ENCODE assay signal across 29 cellular contexts in genomic region chr11:33907419-33907818, GRCh38. TPM values are rescaled to one million over a fixed set of nuclear protein-coding genes. Genes with fewer than 3 reads are reported as not detected.
A peak's percentile ranks its signal among the peaks of the same experiment; 100 is the strongest.
DNase-seq lines count a peak whose midpoint lies in the region; ATAC-seq and TF ChIP-seq lines count a peak whose summit lies in the region.
"Had no signal": no experiment of that assay in that cellular context is flagged by ENCODE, and none has a peak within 500 bp of the region (broad histone marks: within the 10 kb centered on the region; RNA-seq: fewer than 3 reads in every experiment).

No MANE protein-coding gene starts in this region.

- no TSS peak for BruUV-seq in A673 (replicated peaks; lab: Mats Ljungman, UMichigan)

- H3K4me3 Mint-ChIP-seq in stimulated activated naive CD8-positive, alpha-beta T cell treated with anti-CD3 and anti-CD28 coated beads, Interleukin-15, amount 100 ng/mL, for 72 hours, result no peak overlapping the region
- H3K4me3 Mint-ChIP-seq: activated naive CD8-positive, alpha-beta T cell treated with anti-CD3 and anti-CD28 coated beads, Interleukin-2, amount 50 U/mL, for 24 hours; activated T-helper 17 cell treated with anti-CD3 and anti-CD28 coated beads, Interleukin-2, amount 50 U/mL, for 72 hours had no signal

- H3K36me3 ChIP-seq in A673 (ENCODE audit: insufficient read depth, low read length, poor library complexity, severe bottlenecking), result no peaks in the 10 kb centered on the region
- H3K36me3 ChIP-seq in WERI-Rb-1, result no peaks in the 10 kb centered on the region
- H3K36me3 ChIP-seq: heart right ventricle, pancreas, right atrium auricular region, transverse colon had no signal

- CTCF ChIA-PET in A673 (lab: Charles Lee), result no interaction called here

- no peak for ATAC-seq in HG03442 (IDR thresholded peaks at IDR 0.05; ENCODE audit: unreplicated experiment)
- no peak for ATAC-seq in stimulated activated naive CD8-positive, alpha-beta T cell treated with anti-CD3 and anti-CD28 coated beads, Interleukin-15, amount 100 ng/mL, for 72 hours
- no peak for ATAC-seq in GM21390 (IDR thresholded peaks at IDR 0.05; ENCODE audit: unreplicated experiment)
- ATAC-seq: activated naive CD8-positive, alpha-beta T cell treated with anti-CD3 and anti-CD28 coated beads, Interleukin-2, amount 50 U/mL, for 24 hours; activated T-helper 17 cell treated with anti-CD3 and anti-CD28 coated beads, Interleukin-2, amount 50 U/mL, for 72 hours; body of pancreas; heart right ventricle; left colon; pancreas had no signal

- peaks cover 68% of the 10 kb centered on the region for H3K27me3 Mint-ChIP-seq in stimulated activated naive CD8-positive, alpha-beta T cell treated with anti-CD3 and anti-CD28 coated beads, Interleukin-15, amount 100 ng/mL, for 72 hours

- intact Hi-C loops in A673 (cut with micrococcal nuclease; ENCODE audit: unreplicated experiment), result no loop called here

- H3K27ac Mint-ChIP-seq in stimulated activated naive CD8-positive, alpha-beta T cell treated with anti-CD3 and anti-CD28 coated beads, Interleukin-15, amount 100 ng/mL, for 72 hours, result no peak overlapping the region
- H3K27ac Mint-ChIP-seq: activated naive CD8-positive, alpha-beta T cell treated with anti-CD3 and anti-CD28 coated beads, Interleukin-2, amount 50 U/mL, for 24 hours; activated T-helper 17 cell treated with anti-CD3 and anti-CD28 coated beads, Interleukin-2, amount 50 U/mL, for 72 hours had no signal

- POLR2A ChIA-PET in A673 (lab: Charles Lee; ENCODE audit: low non-redundant PET), result no interaction called here

- no peak overlapping the region for H3K4me3 ChIP-seq in A673 (ENCODE audit: low read depth, low read length, poor library complexity, severe bottlenecking)
- no peak overlapping the region for H3K4me3 ChIP-seq in NB4 (ENCODE audit: low read depth, low read length)
- no peak overlapping the region; the same call in 1 of the 2 replicates for H3K4me3 ChIP-seq in WERI-Rb-1 (ENCODE audit: low read depth, low read length)
- H3K4me3 ChIP-seq: body of pancreas, heart right ventricle, pancreas, right atrium auricular region, transverse colon had no signal

- H3K4me1 Mint-ChIP-seq in stimulated activated naive CD8-positive, alpha-beta T cell treated with anti-CD3 and anti-CD28 coated beads, Interleukin-15, amount 100 ng/mL, for 72 hours, result peaks cover 8% of the 10 kb centered on the region
- H3K4me1 Mint-ChIP-seq: activated T-helper 17 cell treated with anti-CD3 and anti-CD28 coated beads, Interleukin-2, amount 50 U/mL, for 72 hours had no signal

- peak; percentile 65 for DNase-seq in A673 (ENCODE audit: low spot score)
- peak; percentile 23 for DNase-seq in ELF-1 (ENCODE audit: low read depth, low spot score)
- peak; percentile 65 for DNase-seq in NB4 (ENCODE audit: low read depth)
- DNase-seq in WERI-Rb-1, result peak; percentile 63
- DNase-seq in DMS53 (lab: John Stamatoyannopoulos, UW), result no peak
- no peak for DNase-seq in stimulated activated naive CD8-positive, alpha-beta T cell treated with anti-CD3 and anti-CD28 coated beads, Interleukin-15, amount 100 ng/mL, for 72 hours
- DNase-seq: activated CD4-positive, alpha-beta T cell treated with anti-CD3 and anti-CD28 coated beads, Interleukin-2, amount 50 U/mL, for 1 hour; activated naive CD8-positive, alpha-beta T cell treated with anti-CD3 and anti-CD28 coated beads, Interleukin-2, amount 50 U/mL, for 24 hours; body of pancreas; effector CD4-positive, alpha-beta T cell; erythroblast; foreskin fibroblast; heart right ventricle; left colon; mesenchymal stem cell; naive B cell; NCI-H1436; NCI-H526; OCI-M1; pancreas; SHP77 treated with DMSO at 0.1 percent for 48 hours; transverse colon had no signal

- TF ChIP-seq POLR2A in NB4 (IDR thresholded peaks at IDR 0.05; ENCODE audit: extremely low read depth, insufficient read length), result no peak

- H3K9me3 Mint-ChIP-seq in stimulated activated naive CD8-positive, alpha-beta T cell treated with anti-CD3 and anti-CD28 coated beads, Interleukin-15, amount 100 ng/mL, for 72 hours, result no peaks in the 10 kb centered on the region
- H3K9me3 Mint-ChIP-seq: activated naive CD8-positive, alpha-beta T cell treated with anti-CD3 and anti-CD28 coated beads, Interleukin-2, amount 50 U/mL, for 24 hours; activated T-helper 17 cell treated with anti-CD3 and anti-CD28 coated beads, Interleukin-2, amount 50 U/mL, for 72 hours; naive B cell had no signal

- TF ChIP-seq CTCF in A673 (conservative IDR thresholded peaks at IDR 0.05; ENCODE audit: low read depth, low read length) (no peak), NB4 (IDR thresholded peaks at IDR 0.05; ENCODE audit: low read depth, low read length) (no peak), WERI-Rb-1 (IDR thresholded peaks at IDR 0.05; ENCODE audit: low read depth, low read length) (no peak)

- H3K9me3 ChIP-seq in A673 (ENCODE audit: low read depth, low read length, poor library complexity, severe bottlenecking) (no peaks in the 10 kb centered on the region), WERI-Rb-1 (ENCODE audit: severe bottlenecking) (peaks cover 2% of the 10 kb centered on the region)
- H3K9me3 ChIP-seq: body of pancreas, pancreas, right atrium auricular region, transverse colon had no signal

- H3K27me3 ChIP-seq in A673 (replicated peaks; ENCODE audit: insufficient read depth, low read depth, low read length, poor library complexity) (no peaks in the 10 kb centered on the region), WERI-Rb-1 (ENCODE audit: insufficient read depth, low read depth, severe bottlenecking) (no peaks in the 10 kb centered on the region)
- H3K27me3 ChIP-seq: body of pancreas, pancreas, right atrium auricular region, transverse colon had no signal

- H3K27ac ChIP-seq in A673 (ENCODE audit: low read depth, low read length, poor library complexity, severe bottlenecking), result no peak overlapping the region
- H3K27ac ChIP-seq in WERI-Rb-1, result peak overlapping the region; percentile 13
- H3K27ac ChIP-seq: body of pancreas, C4-2B, pancreas, right atrium auricular region, transverse colon, VCaP had no signal

- H3K4me1 ChIP-seq in A673 (ENCODE audit: insufficient read depth, low read length, poor library complexity, severe bottlenecking), result peaks cover 36% of the 10 kb centered on the region
- H3K4me1 ChIP-seq: body of pancreas, pancreas, right atrium auricular region had no signal

RNA-seq across cellular contexts. Expression of gene LMO2, which starts 15.5 kb away (rescaled TPM):
- 39.0 and 46.7 TPM in 2 replicates for total RNA-seq in A673 (2021)
- total RNA-seq: activated T-helper 17 cell treated with anti-CD3 and anti-CD28 coated beads, Interleukin-2, amount 50 U/mL, for 72 hours; chondrocyte had no signal

Comparison
In these comparisons a context has a peak if more than half of its experiments do, and no peak if none do; other contexts are left out.
1. DNase-seq: peak in A673 (single experiment), ELF-1 (single experiment), NB4 (single experiment) and WERI-Rb-1 (single experiment); none in DMS53 (single experiment) and stimulated activated naive CD8-positive, alpha-beta T cell treated with anti-CD3 and anti-CD28 coated beads, Interleukin-15, amount 100 ng/mL, for 72 hours (0 of 2).